1 cellular context compared by ENCODE assay signal in genomic region chr6:1335367-1336037, GRCh38.
TF ChIP-seq lines count a peak whose summit lies in the region.

No MANE protein-coding gene starts in this region.

TF ChIP-seq in GM23338, 12 proteins besides CTCF, POLR2A, EP300 and RAD21 (continued from another document):
- TF ChIP-seq ZNF462 (CRISPR knock-in tag; IDR thresholded peaks at IDR 0.05) (no peak), CREB1 (CRISPR knock-in tag; IDR thresholded peaks at IDR 0.05; ENCODE audit: low read depth) (no peak), POLR2AphosphoS5 (IDR thresholded peaks at IDR 0.05; ENCODE audit: low read depth) (no peak), ZNF331 (CRISPR knock-in tag; IDR thresholded peaks at IDR 0.05; ENCODE audit: low read depth) (no peak), STAT1 (IDR thresholded peaks at IDR 0.05; ENCODE audit: unreplicated experiment) (no peak)
